In genomic region chr15:73704869-73705645, GRCh38 we compare ENCODE assay signal across 9 cellular contexts. TPM values are rescaled to one million over a fixed set of nuclear protein-coding genes. Genes with fewer than 3 reads are reported as not detected.
A peak's percentile ranks its signal among the peaks of the same experiment; 100 is the strongest.
DNase-seq lines count a peak whose midpoint lies in the region; ATAC-seq and TF ChIP-seq lines count a peak whose summit lies in the region.
"Had no signal": no experiment of that assay in that cellular context is flagged by ENCODE, and none has a peak within 500 bp of the region (broad histone marks: within the 10 kb centered on the region; RNA-seq: fewer than 3 reads in every experiment).

No MANE protein-coding gene starts in this region.

- H3K27me3 ChIP-seq in breast epithelium = no peaks in the 10 kb centered on the region

- H3K36me3 ChIP-seq in breast epithelium = no peaks in the 10 kb centered on the region

- H3K9me3 ChIP-seq in breast epithelium = no peaks in the 10 kb centered on the region

- ATAC-seq in left lobe of liver (peak; percentile 84), GM18517 (IDR thresholded peaks at IDR 0.05; ENCODE audit: unreplicated experiment) (no peak)

- H3K4me3 ChIP-seq in NB4 (ENCODE audit: low read depth, low read length) = no peak overlapping the region
- H3K4me3 ChIP-seq in breast epithelium = no peak overlapping the region

- no peak for TF ChIP-seq POLR2A in NB4 (IDR thresholded peaks at IDR 0.05; ENCODE audit: extremely low read depth, insufficient read length)
- no peak for TF ChIP-seq POLR2A in breast epithelium (IDR thresholded peaks at IDR 0.05)

- intact Hi-C loops in breast epithelium (cut with DNase I; ENCODE audit: low total_unique reads) = no loop called here

- TF ChIP-seq CTCF in NB4 (IDR thresholded peaks at IDR 0.05; ENCODE audit: low read depth, low read length) (peak; percentile 78), VCaP (conservative IDR thresholded peaks at IDR 0.05) (peak; percentile 98), breast epithelium (IDR thresholded peaks at IDR 0.05) (peak; percentile 32 to 60 (median 53))

- H3K4me1 ChIP-seq in breast epithelium = no peaks in the 10 kb centered on the region

- H3K27ac ChIP-seq in VCaP = no peak overlapping the region
- no peak overlapping the region for H3K27ac ChIP-seq in breast epithelium
- H3K27ac ChIP-seq: epithelial cell of prostate had no signal

- DNase-seq in NCI-H1417 (lab: John Stamatoyannopoulos, UW) (peak; percentile 49 to 78 (median 51)), NCI-H1417 treated with DMSO at 0.1 percent for 48 hours (lab: John Stamatoyannopoulos, UW) (no peak), NB4 (ENCODE audit: low read depth) (peak; percentile 62), breast epithelium (ENCODE audit: low spot score in 2 of 2) (no peak), left lobe of liver (ENCODE audit: low spot score) (peak; percentile 58)
- peak; percentile 26 for DNase-seq in stimulated activated CD8-positive, alpha-beta memory T cell treated with anti-CD3 and anti-CD28 coated beads, Interleukin-15, amount 100 ng/mL, for 1 hour (ENCODE audit: low read depth)

RNA-seq across cellular contexts. Expression of gene CD276, which starts 20.9 kb away (rescaled TPM):
- total RNA-seq in breast epithelium = 100 to 1,000 TPM in 1 of 3 donors, 10 to 100 TPM in 2; 20.9 to 119 (median 73.7) TPM
- 20.5 TPM for total RNA-seq in left lobe of liver

RNA-seq across cellular contexts. Expression of gene INSYN1, which starts 48.1 kb away (rescaled TPM):
- total RNA-seq in breast epithelium (1 to 10 TPM; 1.9 to 8.3 (median 2.0) TPM), left lobe of liver (1.4 TPM)

Comparison
In these comparisons a context has a peak if more than half of its experiments do, and no peak if none do; other contexts are left out.
1. DNase-seq: peak in NCI-H1417 (3 of 3), NB4 (single experiment), left lobe of liver (single experiment) and stimulated activated CD8-positive, alpha-beta memory T cell treated with anti-CD3 and anti-CD28 coated beads, Interleukin-15, amount 100 ng/mL, for 1 hour (single experiment); none in NCI-H1417 treated with DMSO at 0.1 percent for 48 hours (single experiment) and breast epithelium (0 of 2).
2. Peak in every context shown above with its lines, with median percentiles within 50 percentile points of each other: CTCF ChIP-seq.